14 cellular contexts compared by ENCODE assay signal in the genomic region with DNA sequence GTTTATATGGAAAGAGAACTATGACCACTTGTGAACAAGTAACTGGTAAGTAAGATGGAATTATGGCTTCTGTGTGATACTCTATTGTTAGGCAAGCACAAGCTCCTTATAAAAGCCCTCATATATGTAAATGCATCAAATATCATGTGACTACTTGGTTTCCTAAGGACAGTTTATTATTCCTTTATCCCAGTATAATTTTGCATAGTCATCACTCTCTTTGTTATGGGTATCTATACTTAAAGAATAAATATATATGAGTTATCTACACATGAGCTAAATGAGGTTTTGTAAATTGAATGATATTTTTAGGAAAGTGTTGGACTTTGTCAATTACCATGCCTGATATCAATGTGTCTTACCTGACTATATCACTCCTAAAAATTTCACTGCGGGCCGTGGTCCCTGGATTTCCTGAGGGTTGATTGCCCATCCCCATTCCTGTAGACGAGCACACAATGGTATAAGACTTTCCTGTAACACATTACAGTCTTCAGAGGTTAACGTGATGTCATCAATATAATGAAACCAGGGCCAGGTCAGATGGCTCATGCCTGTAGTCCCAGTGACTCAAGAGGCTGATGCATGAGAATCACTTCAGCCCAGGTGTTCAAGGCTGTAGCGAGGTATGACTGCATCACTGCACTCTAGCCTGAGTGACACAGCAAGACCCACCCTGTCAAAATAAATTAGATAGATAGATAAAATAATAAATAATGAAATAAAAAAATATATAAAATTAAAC.
DNase-seq lines count a peak whose midpoint lies in the region; ATAC-seq and TF ChIP-seq lines count a peak whose summit lies in the region.
"Had no signal": no experiment of that assay in that cellular context is flagged by ENCODE, and none has a peak within 500 bp of the region (broad histone marks: within the 10 kb centered on the region; RNA-seq: fewer than 3 reads in every experiment).

No MANE protein-coding gene starts in this region.

- DNase-seq in DMS53 (lab: John Stamatoyannopoulos, UW) (peak; percentile 24), DMS53 treated with DMSO at 0.1 percent for 48 hours (lab: John Stamatoyannopoulos, UW; ENCODE audit: unreplicated experiment) (no peak), epithelial cell of esophagus (ENCODE audit: low read depth) (peak; percentile 19)
- DNase-seq in stimulated activated CD4-positive, alpha-beta T cell treated with anti-CD3 and anti-CD28 coated beads, Interleukin-1b, Interleukin-23, amount 100 ng/mL, for 48 hours, result peak; percentile 8
- DNase-seq in stimulated activated CD4-positive, alpha-beta T cell treated with anti-CD3 and anti-CD28 coated beads, Interleukin-2, amount 100 ng/mL, for 48 hours, result no peak
- DNase-seq: AML-193, DMS79, HFFc6, KBM-7 had no signal

- no peak overlapping the region for H3K4me3 ChIP-seq in epithelial cell of esophagus (ENCODE audit: low read length)
- H3K4me3 ChIP-seq: BLaER1, GM12878, HAP-1 had no signal

- ATAC-seq in GM21367 (IDR thresholded peaks at IDR 0.05; ENCODE audit: unreplicated experiment) (no peak), GM18511 (IDR thresholded peaks at IDR 0.05; ENCODE audit: unreplicated experiment) (no peak)
- ATAC-seq: GM12878 had no signal

- TF ChIP-seq CTCF in epithelial cell of esophagus (IDR thresholded peaks at IDR 0.05; ENCODE audit: insufficient read depth, low read depth, low read length, missing control alignments), result no peak

Comparison
In these comparisons a context has a peak if more than half of its experiments do, and no peak if none do; other contexts are left out.
1. DNase-seq: peak in DMS53 (single experiment), stimulated activated CD4-positive, alpha-beta T cell treated with anti-CD3 and anti-CD28 coated beads, Interleukin-1b, Interleukin-23, amount 100 ng/mL, for 48 hours (single experiment) and epithelial cell of esophagus (single experiment); none in DMS53 treated with DMSO at 0.1 percent for 48 hours (single experiment) and stimulated activated CD4-positive, alpha-beta T cell treated with anti-CD3 and anti-CD28 coated beads, Interleukin-2, amount 100 ng/mL, for 48 hours (0 of 2).